ENCODE assay signal across 18 cellular contexts in genomic region chr19:55493052-55493649, GRCh38. TPM values are rescaled to one million over a fixed set of nuclear protein-coding genes. Genes with fewer than 3 reads are reported as not detected.
DNase-seq lines count a peak whose midpoint lies in the region; ATAC-seq, FAIRE-seq and TF ChIP-seq lines count a peak whose summit lies in the region.
"Had no signal": no experiment of that assay in that cellular context is flagged by ENCODE, and none has a peak within 500 bp of the region (broad histone marks: within the 10 kb centered on the region; RNA-seq: fewer than 3 reads in every experiment).

No MANE protein-coding gene starts in this region.

- H3K4me1 Mint-ChIP-seq in natural killer cell treated with Interleukin-12 subunit alpha and Interleukin-12 subunit beta and Interleukin-15 and Interleukin-18, amount 100 ng/mL, for 72 hours (ENCODE audit: low read depth in 2 of 2), result no peaks in the 10 kb centered on the region

- H3K36me3 ChIP-seq in adrenal gland (replicated peaks in 1 of 2) (no peaks in the 10 kb centered on the region), kidney (ENCODE audit: control insufficient read depth in 1 of 2, insufficient read depth in 2 of 2, low read length in 2 of 2) (no peaks in the 10 kb centered on the region), spleen (peaks cover 0 to 5% (median 0%) of the 10 kb centered on the region in 6 donors)
- H3K36me3 ChIP-seq: neutrophil, SJCRH30 had no signal

- no peak overlapping the region for H3K4me3 Mint-ChIP-seq in natural killer cell treated with Interleukin-12 subunit alpha and Interleukin-12 subunit beta and Interleukin-15 and Interleukin-18, amount 100 ng/mL, for 72 hours
- H3K4me3 Mint-ChIP-seq: activated CD8-positive, alpha-beta T cell treated with anti-CD3 and anti-CD28 coated beads, Interleukin-2, amount 10 ng/mL, durations not matched to agents 7 days and 5 days; CD14-positive monocyte; GM23338 had no signal

- DNase-seq in EH (ENCODE audit: low read depth) (peak; percentile 89), adrenal gland (no peak), kidney (no peak), spleen (no peak), RCC 7860 (ENCODE audit: low spot score) (no peak), cerebellar cortex (ENCODE audit: low spot score) (no peak)
- no peak for DNase-seq in natural killer cell treated with Interleukin-12 subunit alpha and Interleukin-12 subunit beta and Interleukin-15 and Interleukin-18, amount 100 ng/mL, for 72 hours (ENCODE audit: low spot score)
- DNase-seq: activated CD8-positive, alpha-beta T cell treated with anti-CD3 and anti-CD28 coated beads, Interleukin-2, amount 10 ng/mL, durations not matched to agents 7 days and 5 days; activated effector memory CD4-positive, alpha-beta T cell treated with Interleukin-2 at 50 U/mL for 16 hours; DND-41; effector CD8-positive, alpha-beta T cell had no signal

- no peaks in the 10 kb centered on the region for H3K9me3 ChIP-seq in adrenal gland (replicated peaks in 1 of 3)
- no peaks in the 10 kb centered on the region for H3K9me3 ChIP-seq in kidney (ENCODE audit: control insufficient read depth in 1 of 2, low read length in 2 of 2)
- no peaks in the 10 kb centered on the region for H3K9me3 ChIP-seq in spleen
- H3K9me3 ChIP-seq: neutrophil, SJCRH30 had no signal

- H3K4me1 ChIP-seq in adrenal gland (replicated peaks in 1 of 2) (peaks cover 0 to under 1% of the 10 kb centered on the region in 2 donors), kidney (ENCODE audit: control insufficient read depth in 1 of 2, insufficient read depth in 1 of 2, low read depth in 1 of 2, low read length in 2 of 2) (no peaks in the 10 kb centered on the region), spleen (peaks cover 0 to 34% (median 9%) of the 10 kb centered on the region in 6 donors)

- intact Hi-C loops in adrenal gland (cut with DNase I), result no loop called here
- intact Hi-C loops in kidney (cut with DNase I), result no loop called here
- intact Hi-C loops in spleen (cut with DNase I; ENCODE audit: low total_unique reads), result no loop called here

- H3K27me3 ChIP-seq in adrenal gland (no peaks in the 10 kb centered on the region), spleen (replicated peaks in 1 of 7) (peaks cover 0 to 60% (median 14%) of the 10 kb centered on the region in 7 donors)
- H3K27me3 ChIP-seq: SJCRH30 had no signal

- H3K9me3 Mint-ChIP-seq in natural killer cell treated with Interleukin-12 subunit alpha and Interleukin-12 subunit beta and Interleukin-15 and Interleukin-18, amount 100 ng/mL, for 72 hours, result no peaks in the 10 kb centered on the region
- H3K9me3 Mint-ChIP-seq: GM23338 had no signal

- H3K27ac Mint-ChIP-seq in natural killer cell treated with Interleukin-12 subunit alpha and Interleukin-12 subunit beta and Interleukin-15 and Interleukin-18, amount 100 ng/mL, for 72 hours, result no peak overlapping the region
- H3K27ac Mint-ChIP-seq: activated CD8-positive, alpha-beta T cell treated with anti-CD3 and anti-CD28 coated beads, Interleukin-2, amount 10 ng/mL, durations not matched to agents 7 days and 5 days; CD14-positive monocyte; GM23338 had no signal

- peaks cover 0 to 6% of the 10 kb centered on the region in 2 donors for H3K27me3 Mint-ChIP-seq in natural killer cell treated with Interleukin-12 subunit alpha and Interleukin-12 subunit beta and Interleukin-15 and Interleukin-18, amount 100 ng/mL, for 72 hours

- no peak overlapping the region for H3K9ac ChIP-seq in kidney (ENCODE audit: low read length in 2 of 2)

- no peak for TF ChIP-seq CTCF in adrenal gland (IDR thresholded peaks at IDR 0.05)
- TF ChIP-seq CTCF in kidney (IDR thresholded peaks at IDR 0.05; ENCODE audit: borderline replicate concordance, extremely low read depth, insufficient read depth), result no peak
- TF ChIP-seq CTCF in spleen (IDR thresholded peaks at IDR 0.05 in 8 of 11, conservative IDR thresholded peaks at IDR 0.05 in 3 of 11), result no peak

- H3K36me3 Mint-ChIP-seq in natural killer cell treated with Interleukin-12 subunit alpha and Interleukin-12 subunit beta and Interleukin-15 and Interleukin-18, amount 100 ng/mL, for 72 hours, result no peaks in the 10 kb centered on the region
- H3K36me3 Mint-ChIP-seq: CD14-positive monocyte had no signal

- FAIRE-seq in kidney (lab: Jason Lieb, UNC) (no peak), RCC 7860 (lab: Jason Lieb, UNC) (no peak)
- FAIRE-seq: urothelium cell line had no signal

- H3K27ac ChIP-seq in adrenal gland (peak overlapping the region in 4 of 5 donors; percentile 13 to 69 (median 58)), kidney (ENCODE audit: low read depth in 2 of 2, low read length in 2 of 2) (peak overlapping the region; percentile 57 to 60), spleen (peak overlapping the region; percentile 27 to 88 (median 84))
- H3K27ac ChIP-seq: HL-60, neutrophil, SJCRH30 had no signal

- no peak for ATAC-seq in natural killer cell treated with Interleukin-12 subunit alpha and Interleukin-12 subunit beta and Interleukin-15 and Interleukin-18, amount 100 ng/mL, for 72 hours
- ATAC-seq in GM18519 (IDR thresholded peaks at IDR 0.05; ENCODE audit: low FRiP score, unreplicated experiment), result no peak
- ATAC-seq: GM23338 had no signal

- 44 to 60% (median 50%) methylated on average over 10 to 19 of the region's 19 CpGs for WGBS in adrenal gland, 4 donors
- WGBS in spleen, 5 donors, result 53 to 68% (median 60%) methylated on average over 16 to 19 of the region's 19 CpGs

- H3K4me3 ChIP-seq in adrenal gland (no peak overlapping the region), kidney (ENCODE audit: low read length in 2 of 2) (no peak overlapping the region), spleen (peak overlapping the region in 6 of 8 donors; percentile 12 to 56 (median 25))
- H3K4me3 ChIP-seq: GM23338, SJCRH30 had no signal

- TF ChIP-seq POLR2A in adrenal gland (IDR thresholded peaks at IDR 0.05) (no peak), spleen (IDR thresholded peaks at IDR 0.05) (no peak)

RNA-seq across cellular contexts. Expression of gene SSC5D, which starts 4.9 kb away (rescaled TPM):
- total RNA-seq in adrenal gland (1 to 10 TPM; 1.5 to 6.8 (median 4.5) TPM), kidney (9.4 TPM), spleen (10 to 100 TPM; 11.0 to 30.6 (median 24.1) TPM)
- polyA plus RNA-seq in adrenal gland (1 to 10 TPM; 1.3 to 10.0 (median 1.5) TPM), kidney (ENCODE audit: insufficient read depth, low read depth, low replicate concordance) (2.2 TPM), spleen (1 to 10 TPM in 2 of 3 donors, under 1 TPM in 1; 0.61 to 7.4 (median 2.5) TPM)
- under 1 TPM in 1 of 2 donors, not detected in 1; 0.50 TPM for total RNA-seq in natural killer cell treated with Interleukin-12 subunit alpha and Interleukin-12 subunit beta and Interleukin-15 and Interleukin-18, amount 100 ng/mL, for 72 hours
- polyA plus RNA-seq: CD14-positive monocyte had no signal

RNA-seq across cellular contexts. Expression of gene NAT14, which starts 8.2 kb away (rescaled TPM):
- total RNA-seq in adrenal gland (10 to 100 TPM in 5 of 8 donors, 1 to 10 TPM in 3; 4.9 to 35.3 (median 17.9) TPM), kidney (42.6 TPM), spleen (10 to 100 TPM in 1 of 7 donors, 1 to 10 TPM in 6; 1.9 to 10.3 (median 6.9) TPM)
- polyA plus RNA-seq in adrenal gland (100 to 1,000 TPM in 1 of 3 donors, 10 to 100 TPM in 1, 1 to 10 TPM in 1; 6.2 to 108 (median 53.8) TPM), kidney (ENCODE audit: insufficient read depth, low read depth, low replicate concordance) (45.0 TPM), spleen (10 to 100 TPM; 13.8 to 17.7 (median 15.5) TPM)
- 10 to 100 TPM in 1 of 2 donors, 1 to 10 TPM in 1; 6.1 to 14.0 TPM for total RNA-seq in natural killer cell treated with Interleukin-12 subunit alpha and Interleukin-12 subunit beta and Interleukin-15 and Interleukin-18, amount 100 ng/mL, for 72 hours

RNA-seq across cellular contexts. Expression of gene ZNF628, which starts 16.7 kb away (rescaled TPM):
- total RNA-seq in adrenal gland (10 to 100 TPM in 3 of 8 donors, 1 to 10 TPM in 5; 5.4 to 27.9 (median 9.2) TPM), kidney (12.0 TPM), spleen (10 to 100 TPM in 3 of 7 donors, 1 to 10 TPM in 4; 4.4 to 13.6 (median 9.7) TPM)
- polyA plus RNA-seq in adrenal gland (10 to 100 TPM in 1 of 3 donors, 1 to 10 TPM in 1, under 1 TPM in 1; 0.04 to 17.5 (median 3.7) TPM), kidney (ENCODE audit: insufficient read depth, low read depth, low replicate concordance) (2.3 TPM), spleen (1 to 10 TPM; 1.4 to 8.2 (median 1.7) TPM)
- total RNA-seq in natural killer cell treated with Interleukin-12 subunit alpha and Interleukin-12 subunit beta and Interleukin-15 and Interleukin-18, amount 100 ng/mL, for 72 hours, result 10 to 100 TPM in 1 of 2 donors, 1 to 10 TPM in 1; 8.0 to 12.3 TPM

RNA-seq across cellular contexts. Expression of gene C19orf85, which starts 28.6 kb away (rescaled TPM):
- total RNA-seq in adrenal gland, result not detected
- not detected for polyA plus RNA-seq in adrenal gland
- total RNA-seq in kidney, result not detected
- not detected for polyA plus RNA-seq in kidney (ENCODE audit: insufficient read depth, low read depth, low replicate concordance)
- total RNA-seq in spleen, result not detected
- not detected for polyA plus RNA-seq in spleen
- not detected for total RNA-seq in natural killer cell treated with Interleukin-12 subunit alpha and Interleukin-12 subunit beta and Interleukin-15 and Interleukin-18, amount 100 ng/mL, for 72 hours
- total RNA-seq: activated CD8-positive, alpha-beta T cell treated with anti-CD3 and anti-CD28 coated beads, Interleukin-2, amount 10 ng/mL, durations not matched to agents 7 days and 5 days; SJCRH30 had no signal
- polyA plus RNA-seq: CD14-positive monocyte had no signal

RNA-seq across cellular contexts. Expression of gene ISOC2, which starts 31.7 kb away (rescaled TPM):
- 100 to 1,000 TPM in 1 of 8 donors, 10 to 100 TPM in 7; 58.2 to 181 (median 80.8) TPM for total RNA-seq in adrenal gland
- polyA plus RNA-seq in adrenal gland, result 100 to 1,000 TPM in 1 of 3 donors, 10 to 100 TPM in 2; 18.1 to 119 (median 75.0) TPM
- total RNA-seq in kidney, result 45.9 TPM
- 326 TPM for polyA plus RNA-seq in kidney (ENCODE audit: insufficient read depth, low read depth, low replicate concordance)
- total RNA-seq in spleen, result 10 to 100 TPM; 38.6 to 85.0 (median 54.5) TPM
- 10 to 100 TPM; 55.6 to 98.7 (median 64.5) TPM for polyA plus RNA-seq in spleen
- 10 to 100 TPM; 25.6 to 45.1 TPM for total RNA-seq in natural killer cell treated with Interleukin-12 subunit alpha and Interleukin-12 subunit beta and Interleukin-15 and Interleukin-18, amount 100 ng/mL, for 72 hours

Comparison
In these comparisons a context has a peak if more than half of its experiments do, and no peak if none do; other contexts are left out.
1. H3K4me3 ChIP-seq: peak in spleen (6 of 8); none in adrenal gland (0 of 4) and kidney (0 of 2).
2. Peak in every context shown above with its lines, with median percentiles within 50 percentile points of each other: H3K27ac ChIP-seq.